Comparison of ENCODE assay signal across 8 cellular contexts in genomic region chr6:27130668-27131428, GRCh38.
DNase-seq lines count a peak whose midpoint lies in the region; ATAC-seq, FAIRE-seq and TF ChIP-seq lines count a peak whose summit lies in the region.

No MANE protein-coding gene starts in this region.

- H3K27me3 ChIP-seq in heart right ventricle (no peaks in the 10 kb centered on the region), astrocyte (ENCODE audit: insufficient read depth, low read length) (no peaks in the 10 kb centered on the region), right lobe of liver (peaks cover 0 to 11% of the 10 kb centered on the region in 2 donors), uterus (no peaks in the 10 kb centered on the region)

- TF ChIP-seq CTCF in heart right ventricle (IDR thresholded peaks at IDR 0.05) (no peak), astrocyte (IDR thresholded peaks at IDR 0.05; ENCODE audit: insufficient read depth, low read depth, low read length) (no peak), right lobe of liver (IDR thresholded peaks at IDR 0.05) (no peak), uterus (IDR thresholded peaks at IDR 0.05) (no peak)

- H3K27ac ChIP-seq in heart right ventricle (peak overlapping the region in 9 of 10 donors; percentile 38 to 90 (median 79)), astrocyte (ENCODE audit: low read depth, low read length) (peak overlapping the region; percentile 75), right lobe of liver (peak overlapping the region in 2 of 3 donors; percentile 34 to 39), uterus (peak overlapping the region; percentile 84 to 94)

- TF ChIP-seq POLR2A in right lobe of liver (IDR thresholded peaks at IDR 0.05), result no peak
- TF ChIP-seq POLR2A in uterus (IDR thresholded peaks at IDR 0.05), result no peak

- WGBS in heart right ventricle, 2 donors, result 49 to 55% methylated on average over 7 of the region's 7 CpGs
- 34% methylated on average over 7 of the region's 7 CpGs for WGBS in right lobe of liver (ENCODE audit: insufficient coverage, low coverage, low lambda C conversion rate, missing lambda C conversion rate)

- H3K9me3 Mint-ChIP-seq in astrocyte (ENCODE audit: unreplicated experiment), result no peaks in the 10 kb centered on the region

- peak overlapping the region; percentile 90 for H3K4me2 ChIP-seq in astrocyte (ENCODE audit: low read length)

- H3K4me3 Mint-ChIP-seq in astrocyte (ENCODE audit: unreplicated experiment), result no peak overlapping the region

- no peak for DNase-seq in heart right ventricle
- DNase-seq in left cardiac atrium, result no peak
- DNase-seq in astrocyte (ENCODE audit: low read depth), result no peak
- DNase-seq in right lobe of liver, result no peak
- DNase-seq in uterus, result no peak
- no peak for DNase-seq in pons (ENCODE audit: low spot score)
- DNase-seq in amniotic stem cell (lab: John Stamatoyannopoulos, UW), result no peak
- no peak for DNase-seq in kidney tubule cell (ENCODE audit: low spot score)

- H3K4me1 ChIP-seq in heart right ventricle (peaks cover 0 to 54% (median 14%) of the 10 kb centered on the region in 9 donors), astrocyte (ENCODE audit: insufficient read depth, low read length) (peaks cover 11% of the 10 kb centered on the region), right lobe of liver (peaks cover 0 to 9% (median 0%) of the 10 kb centered on the region in 4 donors), uterus (no peaks in the 10 kb centered on the region)

- intact Hi-C loops in heart right ventricle (cut with DNase I), result loop anchor here in 4 of 10 donors (10.0 kb wide), 4 partner anchors 344 to 1106 kb away; partner anchors contain the start of gene ZNF184 (in 2 of the 4)
- intact Hi-C loops in left cardiac atrium (cut with DNase I), result no loop called here
- intact Hi-C loops in right lobe of liver (cut with DNase I), result no loop called here
- intact Hi-C loops in uterus (cut with DNase I; ENCODE audit: low total_unique reads), result no loop called here

- H3K4me1 Mint-ChIP-seq in astrocyte (ENCODE audit: low read depth, unreplicated experiment), result peaks cover 13% of the 10 kb centered on the region

- no peaks in the 10 kb centered on the region for H3K27me3 Mint-ChIP-seq in astrocyte (ENCODE audit: low read depth, unreplicated experiment)

- no peak for FAIRE-seq in astrocyte (lab: Jason Lieb, UNC)

- no peaks in the 10 kb centered on the region for H3K79me2 ChIP-seq in astrocyte (ENCODE audit: insufficient read depth, low read length)

- no peaks in the 10 kb centered on the region for H3K36me3 ChIP-seq in heart right ventricle
- H3K36me3 ChIP-seq in astrocyte (ENCODE audit: insufficient read depth, low read length), result no peaks in the 10 kb centered on the region
- H3K36me3 ChIP-seq in right lobe of liver, result no peaks in the 10 kb centered on the region
- no peaks in the 10 kb centered on the region for H3K36me3 ChIP-seq in uterus

- H3K4me3 ChIP-seq in heart right ventricle (peak overlapping the region in 9 of 10 donors; percentile 28 to 67 (median 65)), astrocyte (ENCODE audit: insufficient read depth, low read depth, low read length) (peak overlapping the region; percentile 72), right lobe of liver (peak overlapping the region; percentile 34 to 57 (median 39)), uterus (peak overlapping the region; percentile 45 to 59)

- peak overlapping the region; percentile 86 for H3K9ac ChIP-seq in astrocyte (ENCODE audit: low read length)

- H3K9me3 ChIP-seq in heart right ventricle (no peaks in the 10 kb centered on the region), astrocyte (ENCODE audit: insufficient read depth, low read depth, low read length) (no peaks in the 10 kb centered on the region), right lobe of liver (no peaks in the 10 kb centered on the region), uterus (no peaks in the 10 kb centered on the region)

- H4K20me1 ChIP-seq in astrocyte (ENCODE audit: insufficient read depth, low read length), result no peaks in the 10 kb centered on the region

- no peak overlapping the region for H3K27ac Mint-ChIP-seq in astrocyte (ENCODE audit: unreplicated experiment)

- ATAC-seq in heart right ventricle, result no peak
- ATAC-seq in left cardiac atrium, result no peak
- ATAC-seq in right lobe of liver, result no peak

- peaks cover 2% of the 10 kb centered on the region for H3K36me3 Mint-ChIP-seq in astrocyte (ENCODE audit: low read depth, unreplicated experiment)

- H2AFZ ChIP-seq in astrocyte (ENCODE audit: low read depth, low read length), result no peak overlapping the region

Comparison
In these comparisons a context has a peak if more than half of its experiments do, and no peak if none do; other contexts are left out.
1. H3K27ac ChIP-seq: peak in every context shown above with its lines; median percentile 89 in uterus; 79 in heart right ventricle; 75 in astrocyte; 36 in right lobe of liver.